22 cellular contexts compared by ENCODE assay signal in the genomic region with DNA sequence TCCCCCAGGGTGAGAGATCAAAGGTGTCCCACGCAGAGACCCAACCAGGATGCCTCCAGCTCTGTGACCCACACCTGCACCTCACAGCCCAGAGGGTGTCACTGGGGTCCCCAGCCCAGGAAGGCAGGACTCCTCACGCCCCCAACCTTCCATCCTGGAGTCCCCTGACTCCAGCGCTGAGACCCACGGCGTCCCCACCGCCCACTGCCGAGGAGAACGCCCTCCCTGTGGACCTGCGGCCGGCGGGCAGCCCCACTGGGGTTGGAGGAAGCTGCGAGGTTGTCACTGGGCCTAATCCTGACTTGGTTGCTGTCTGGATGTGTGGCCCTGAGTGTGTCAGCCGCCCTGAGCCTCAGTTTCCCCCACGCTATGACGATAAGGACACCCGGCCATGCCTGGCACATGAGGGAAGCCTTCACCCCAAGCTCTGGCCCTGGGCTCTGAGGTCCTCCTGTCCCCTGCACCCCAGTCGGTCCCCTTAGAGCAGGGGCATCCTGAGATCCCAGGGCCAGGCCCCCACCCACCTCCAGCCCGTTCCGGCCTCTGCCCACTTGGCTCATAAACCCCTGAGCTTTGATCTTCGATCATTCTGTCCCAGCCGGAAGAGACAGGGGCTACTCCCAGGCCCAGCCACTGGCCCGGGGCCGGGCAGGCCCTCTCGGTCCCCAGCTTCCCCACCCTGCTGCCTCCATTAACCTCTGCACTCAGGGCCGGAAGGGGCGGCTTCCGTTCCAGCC.
A peak's percentile ranks its signal among the peaks of the same experiment; 100 is the strongest.
DNase-seq lines count a peak whose midpoint lies in the region; ATAC-seq and TF ChIP-seq lines count a peak whose summit lies in the region.
"Had no signal": no experiment of that assay in that cellular context is flagged by ENCODE, and none has a peak within 500 bp of the region (broad histone marks: within the 10 kb centered on the region; RNA-seq: fewer than 3 reads in every experiment).

No MANE protein-coding gene starts in this region.

- no peak overlapping the region for H2AFZ ChIP-seq in osteoblast (ENCODE audit: low read length)
- H2AFZ ChIP-seq: GM23338 had no signal

- H4K20me1 ChIP-seq in osteoblast (ENCODE audit: insufficient read depth, low read length): no peaks in the 10 kb centered on the region

- peaks cover 4% of the 10 kb centered on the region for H3K9me3 ChIP-seq in left ventricle myocardium inferior (replicated peaks)
- no peaks in the 10 kb centered on the region for H3K9me3 ChIP-seq in osteoblast (ENCODE audit: low read depth, low read length)
- H3K9me3 ChIP-seq: HAP-1, SJSA1 had no signal

- H3K79me2 ChIP-seq in osteoblast (ENCODE audit: insufficient read depth, low read length): no peaks in the 10 kb centered on the region

- DNase-seq in Right ventricle myocardium inferior (ENCODE audit: missing footprints): peak; percentile 41
- no peak for DNase-seq in left ventricle myocardium inferior
- DNase-seq in left kidney (ENCODE audit: low read depth, low spot score): peak; percentile 72
- DNase-seq in posterior vena cava (ENCODE audit: low spot score): peak; percentile 77
- no peak for DNase-seq in middle frontal gyrus (ENCODE audit: extremely low spot score, low spot score)
- DNase-seq in osteoblast (ENCODE audit: insufficient read length, low spot score, missing footprints): no peak
- DNase-seq: CD8-positive, alpha-beta memory T cell; NCI-H1048; NCI-H1417; NCI-H1694; NCI-H2029 treated with DMSO at 0.1 percent for 48 hours; NCI-H446 treated with DMSO at 0.1 percent for 48 hours; NCI-H526; NCI-H82; NK-92 treated with Interleukin-12 subunit alpha and Interleukin-12 subunit beta, amount 100 ng/mL, for 24 hours; PC-3 had no signal

- H3K27me3 ChIP-seq in left ventricle myocardium inferior (ENCODE audit: low read depth) (peaks cover 100% of the 10 kb centered on the region), osteoblast (ENCODE audit: insufficient read depth, low read length) (peaks cover 4% of the 10 kb centered on the region)

- no peak overlapping the region for H3K4me2 ChIP-seq in osteoblast (ENCODE audit: insufficient read depth, low read length)
- H3K4me2 ChIP-seq: GM23338 had no signal

- H3K4me3 ChIP-seq in left ventricle myocardium inferior (no peak overlapping the region), osteoblast (ENCODE audit: insufficient read depth, low read length) (no peak overlapping the region)
- H3K4me3 ChIP-seq: GM23338, HAP-1, SJSA1 had no signal

- H3K27ac ChIP-seq in left ventricle myocardium inferior (replicated peaks) (no peak overlapping the region), osteoblast (ENCODE audit: low read depth, low read length) (no peak overlapping the region)
- H3K27ac ChIP-seq: 22Rv1, HL-60, SJSA1 had no signal

- intact Hi-C loops in Right ventricle myocardium inferior (cut with DNase I): no loop called here
- intact Hi-C loops in left ventricle myocardium inferior (cut with micrococcal nuclease): no loop called here
- intact Hi-C loops in posterior vena cava (cut with DNase I): loop anchor here in 1 of 2 donors (2.0 kb wide), 1 partner anchor 57 kb away; no protein-coding TSS in a partner anchor

- H3K4me1 ChIP-seq in left ventricle myocardium inferior (no peaks in the 10 kb centered on the region), osteoblast (ENCODE audit: insufficient read depth, low read length) (no peaks in the 10 kb centered on the region)
- H3K4me1 ChIP-seq: HAP-1, SJSA1 had no signal

- no peak for ATAC-seq in Right ventricle myocardium inferior
- no peak for ATAC-seq in HG03460 (IDR thresholded peaks at IDR 0.05; ENCODE audit: unreplicated experiment)
- ATAC-seq: GM23338, PC-3 had no signal

- H3K36me3 ChIP-seq in left ventricle myocardium inferior: no peaks in the 10 kb centered on the region
- no peaks in the 10 kb centered on the region for H3K36me3 ChIP-seq in osteoblast (ENCODE audit: insufficient read depth, low read length)
- H3K36me3 ChIP-seq: HAP-1, SJSA1 had no signal

- no peak for TF ChIP-seq CTCF in left ventricle myocardium inferior (IDR thresholded peaks at IDR 0.05; ENCODE audit: borderline replicate concordance)
- TF ChIP-seq CTCF in osteoblast (IDR thresholded peaks at IDR 0.05; ENCODE audit: extremely low read depth, low read depth, low read length): no peak

Comparison
In these comparisons a context has a peak if more than half of its experiments do, and no peak if none do; other contexts are left out.
1. DNase-seq: peak in Right ventricle myocardium inferior (single experiment), left kidney (single experiment) and posterior vena cava (single experiment); none in left ventricle myocardium inferior (single experiment), middle frontal gyrus (single experiment) and osteoblast (single experiment).